ENCODE assay signal across 18 cellular contexts in the genomic region with DNA sequence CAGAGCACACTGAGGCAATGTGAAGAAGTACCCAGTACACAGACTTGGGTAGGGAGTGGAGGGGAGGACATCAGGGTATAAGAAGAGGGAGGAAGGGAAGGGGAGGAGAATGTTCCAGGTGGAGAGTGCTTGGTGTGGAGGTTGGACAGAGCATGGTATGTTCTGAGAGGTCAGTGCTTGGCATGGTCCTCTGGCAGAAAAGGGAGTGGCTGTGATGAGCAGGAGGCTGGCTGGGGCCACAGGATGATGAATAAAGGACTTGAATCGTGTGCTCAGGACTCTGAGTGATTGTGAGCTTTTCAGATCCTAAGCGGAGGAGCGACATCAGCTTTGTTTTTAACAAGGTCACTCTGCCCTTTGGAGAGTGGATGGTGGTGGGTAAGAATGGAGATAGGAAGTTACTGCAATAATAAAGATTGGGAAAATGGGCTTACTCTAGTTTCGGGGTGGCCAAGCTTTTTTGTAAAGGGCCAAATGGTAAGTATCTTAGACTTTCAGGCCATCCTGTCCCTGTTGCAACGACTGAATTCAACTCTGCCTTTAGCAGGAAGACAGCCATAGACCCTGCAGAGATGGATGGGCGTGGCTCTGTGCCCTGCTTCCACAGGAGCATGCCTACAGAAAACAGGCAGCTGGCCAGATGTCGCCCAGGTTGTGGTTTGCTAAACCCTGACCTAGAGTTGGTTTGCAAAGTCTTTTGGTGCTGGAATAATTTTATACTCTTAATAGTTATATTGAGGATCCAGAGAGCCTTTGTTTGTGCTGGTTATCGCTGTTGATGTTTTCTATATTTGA. TPM values are rescaled to one million over a fixed set of nuclear protein-coding genes. Genes with fewer than 3 reads are reported as not detected.
DNase-seq lines count a peak whose midpoint lies in the region; ATAC-seq and TF ChIP-seq lines count a peak whose summit lies in the region.
"Had no signal": no experiment of that assay in that cellular context is flagged by ENCODE, and none has a peak within 500 bp of the region (broad histone marks: within the 10 kb centered on the region; RNA-seq: fewer than 3 reads in every experiment).

No MANE protein-coding gene starts in this region.

- ATAC-seq in PC-3 (no peak), HG02852 (IDR thresholded peaks at IDR 0.05; ENCODE audit: unreplicated experiment) (no peak)
- ATAC-seq: activated T-cell treated with anti-CD3 and anti-CD28 coated beads, Interleukin-2, amount 50 U/mL, for 72 hours; left colon had no signal

- POLR2A ChIA-PET in PC-3 (lab: Charles Lee; ENCODE audit: unreplicated experiment) = no interaction called here

- intact Hi-C loops in PC-3 (cut with micrococcal nuclease) = loop anchor here (2.0 kb wide), 1 partner anchor 16 kb away; no protein-coding TSS in a partner anchor
- intact Hi-C loops in sigmoid colon (cut with DNase I) = no loop called here

- peaks cover 99% of the 10 kb centered on the region for H3K79me2 ChIP-seq in PC-3 (ENCODE audit: low read length)

- H3K9me3 ChIP-seq in PC-3 (ENCODE audit: low read length) = no peaks in the 10 kb centered on the region
- H3K9me3 ChIP-seq in endodermal cell (ENCODE audit: control insufficient read depth, low read length) = no peaks in the 10 kb centered on the region
- no peaks in the 10 kb centered on the region for H3K9me3 ChIP-seq in sigmoid colon
- H3K9me3 ChIP-seq: esophagus muscularis mucosa had no signal

- H3K4me2 ChIP-seq in PC-3 (ENCODE audit: low read length) = no peak overlapping the region

- no peak for TF ChIP-seq EP300 in sigmoid colon (IDR thresholded peaks at IDR 0.05)

- no TSS peak for BruUV-seq in PC-3 (replicated peaks; lab: Mats Ljungman, UMichigan)

- TF ChIP-seq CTCF in PC-3 (conservative IDR thresholded peaks at IDR 0.05; ENCODE audit: low read depth, low read length) (no peak), endodermal cell (conservative IDR thresholded peaks at IDR 0.05) (no peak), sigmoid colon (IDR thresholded peaks at IDR 0.05) (no peak)

- peak overlapping the region; percentile 7 for H3K27ac Mint-ChIP-seq in activated naive CD4-positive, alpha-beta T cell treated with anti-CD3 and anti-CD28 coated beads, Interleukin-2, amount 10 ng/mL, durations not matched to agents 7 days and 5 days
- H3K27ac Mint-ChIP-seq in endodermal cell = peak overlapping the region; percentile 48
- H3K27ac Mint-ChIP-seq: dendritic cell treated with granulocyte-macrophage colony-stimulating factor and Interleukin-4, amounts not matched to agents 40 ng/mL and 50 ng/mL, for 4 days had no signal

- H3K36me3 Mint-ChIP-seq in activated naive CD4-positive, alpha-beta T cell treated with anti-CD3 and anti-CD28 coated beads, Interleukin-2, amount 10 ng/mL, durations not matched to agents 7 days and 5 days = peaks cover 53% of the 10 kb centered on the region
- H3K36me3 Mint-ChIP-seq in endodermal cell (ENCODE audit: low read depth) = peaks cover 48% of the 10 kb centered on the region

- H3K4me3 ChIP-seq in PC-3 (ENCODE audit: low read length) (no peak overlapping the region), endodermal cell (ENCODE audit: low read length) (no peak overlapping the region), sigmoid colon (no peak overlapping the region)
- H3K4me3 ChIP-seq: esophagus muscularis mucosa, hepatocyte had no signal

- no peak overlapping the region for H2AFZ ChIP-seq in PC-3 (ENCODE audit: low read length)
- H2AFZ ChIP-seq: hepatocyte had no signal

- H3K9me3 Mint-ChIP-seq in activated naive CD4-positive, alpha-beta T cell treated with anti-CD3 and anti-CD28 coated beads, Interleukin-2, amount 10 ng/mL, durations not matched to agents 7 days and 5 days = no peaks in the 10 kb centered on the region
- H3K9me3 Mint-ChIP-seq in endodermal cell = peaks cover 3% of the 10 kb centered on the region
- H3K9me3 Mint-ChIP-seq: activated T-cell treated with anti-CD3 and anti-CD28 coated beads, Interleukin-2, amount 50 U/mL, for 72 hours; dendritic cell treated with granulocyte-macrophage colony-stimulating factor and Interleukin-4, amounts not matched to agents 40 ng/mL and 50 ng/mL, for 4 days; nephron had no signal

- in situ Hi-C loops in ACHN (cut with HindIII; ENCODE audit: low pct_ligation_motif_present, low pct_unique_long_range_greater_than_20kb, low sequenced_read_pairs) = no loop called here

- no peak overlapping the region for H3K9ac ChIP-seq in PC-3 (ENCODE audit: low read length)
- H3K9ac ChIP-seq in endodermal cell (ENCODE audit: extremely low read depth, low read length, poor library complexity, severe bottlenecking) = no peak overlapping the region

- CTCF ChIA-PET in activated naive CD4-positive, alpha-beta T cell treated with anti-CD3 and anti-CD28 coated beads, Interleukin-2, amount 10 ng/mL, durations not matched to agents 7 days and 5 days (lab: Charles Lee) = no interaction called here
- CTCF ChIA-PET in PC-3 (lab: Charles Lee) = no interaction called here

- H3K27ac ChIP-seq in PC-3 (ENCODE audit: low read length) = no peak overlapping the region
- H3K27ac ChIP-seq in endodermal cell (ENCODE audit: low read depth, low read length) = no peak overlapping the region
- H3K27ac ChIP-seq in sigmoid colon = no peak overlapping the region
- H3K27ac ChIP-seq: esophagus muscularis mucosa had no signal

- peaks cover 39% of the 10 kb centered on the region for H3K4me1 ChIP-seq in PC-3 (ENCODE audit: insufficient read depth, low read length)
- peaks cover 2% of the 10 kb centered on the region for H3K4me1 ChIP-seq in endodermal cell (ENCODE audit: control insufficient read depth, insufficient read depth, low read length)
- H3K4me1 ChIP-seq in sigmoid colon = peaks cover 0 to 65% (median 42%) of the 10 kb centered on the region in 4 donors

- peaks cover 16% of the 10 kb centered on the region; the same call in 1 of the 2 replicates for H3K36me3 ChIP-seq in PC-3 (ENCODE audit: low read depth, low read length)
- H3K36me3 ChIP-seq in endodermal cell (ENCODE audit: control insufficient read depth, insufficient read depth, low read length) = peaks cover 55% of the 10 kb centered on the region
- peaks cover 0 to 5% (median 0%) of the 10 kb centered on the region in 4 donors for H3K36me3 ChIP-seq in sigmoid colon

- no peaks in the 10 kb centered on the region for H3K27me3 ChIP-seq in PC-3 (ENCODE audit: low read length)
- no peaks in the 10 kb centered on the region for H3K27me3 ChIP-seq in endodermal cell (ENCODE audit: control insufficient read depth, insufficient read depth, low read length, poor library complexity, severe bottlenecking)
- H3K27me3 ChIP-seq in sigmoid colon = no peaks in the 10 kb centered on the region
- H3K27me3 ChIP-seq: esophagus muscularis mucosa, hepatocyte had no signal

- no peak for TF ChIP-seq POLR2A in sigmoid colon (IDR thresholded peaks at IDR 0.05)

- no peaks in the 10 kb centered on the region for H3K9me2 ChIP-seq in PC-3 (replicated peaks; ENCODE audit: low read length)

- no peak overlapping the region for H3K4me3 Mint-ChIP-seq in activated naive CD4-positive, alpha-beta T cell treated with anti-CD3 and anti-CD28 coated beads, Interleukin-2, amount 10 ng/mL, durations not matched to agents 7 days and 5 days
- H3K4me3 Mint-ChIP-seq in endodermal cell = no peak overlapping the region
- H3K4me3 Mint-ChIP-seq: dendritic cell treated with granulocyte-macrophage colony-stimulating factor and Interleukin-4, amounts not matched to agents 40 ng/mL and 50 ng/mL, for 4 days; nephron had no signal

- no peak for DNase-seq in activated naive CD4-positive, alpha-beta T cell treated with anti-CD3 and anti-CD28 coated beads, Interleukin-2, amount 10 ng/mL, durations not matched to agents 7 days and 5 days
- DNase-seq in activated naive CD4-positive, alpha-beta T cell treated with Interleukin-2 at 50 U/mL for 16 hours = no peak
- DNase-seq in PC-3 (peak; percentile 4), endodermal cell (no peak), sigmoid colon (peak; percentile 43), glomerular visceral epithelial cell (ENCODE audit: extremely low spot score) (no peak), ACHN (no peak)
- DNase-seq: activated T-cell treated with anti-CD3 and anti-CD28 coated beads, Interleukin-2, amount 50 U/mL, for 72 hours; DMS153; left colon; NCI-H1930; retina; stimulated activated CD4-positive, alpha-beta T cell treated with anti-CD3 and anti-CD28 coated beads, Interleukin-1b, Interleukin-23, amount 100 ng/mL, for 48 hours had no signal

- H3K4me1 Mint-ChIP-seq in activated naive CD4-positive, alpha-beta T cell treated with anti-CD3 and anti-CD28 coated beads, Interleukin-2, amount 10 ng/mL, durations not matched to agents 7 days and 5 days = peaks cover 61% of the 10 kb centered on the region
- peaks cover 33% of the 10 kb centered on the region for H3K4me1 Mint-ChIP-seq in endodermal cell

- WGBS in endodermal cell (ENCODE audit: insufficient coverage in 1 of 2, insufficient read length in 1 of 2), 2 experiments = 86 to 88% methylated on average over 5 to 7 of the region's 8 CpGs
- 69 to 78% methylated on average over 8 of the region's 8 CpGs for WGBS in sigmoid colon, 2 donors

- no peaks in the 10 kb centered on the region for H3F3A ChIP-seq in PC-3 (ENCODE audit: low read length, unreplicated experiment)

- H3K27me3 Mint-ChIP-seq in activated naive CD4-positive, alpha-beta T cell treated with anti-CD3 and anti-CD28 coated beads, Interleukin-2, amount 10 ng/mL, durations not matched to agents 7 days and 5 days = no peaks in the 10 kb centered on the region
- H3K27me3 Mint-ChIP-seq in endodermal cell (ENCODE audit: insufficient read depth) = no peaks in the 10 kb centered on the region
- H3K27me3 Mint-ChIP-seq: dendritic cell treated with granulocyte-macrophage colony-stimulating factor and Interleukin-4, amounts not matched to agents 40 ng/mL and 50 ng/mL, for 4 days had no signal

- H4K20me1 ChIP-seq in PC-3 (ENCODE audit: low read length) = peaks cover 64% of the 10 kb centered on the region

RNA-seq across cellular contexts. Expression of a gene that starts 8.4 kb away (rescaled TPM):
- total RNA-seq in PC-3 (2014; rRNA removed) (30.6 and 40.3 TPM in 2 replicates), endodermal cell (10 to 100 TPM; 35.5 to 37.5 TPM), sigmoid colon (10 to 100 TPM; 22.7 to 44.0 (median 34.6) TPM)
- 36.0 TPM for polyA plus RNA-seq in endodermal cell (2013, experiment 1 of 2)
- polyA plus RNA-seq in endodermal cell (2013, experiment 2 of 2) = 35.4 TPM
- polyA plus RNA-seq in sigmoid colon = 10 to 100 TPM; 18.4 to 23.8 (median 22.8) TPM

Comparison
In these comparisons a context has a peak if more than half of its experiments do, and no peak if none do; other contexts are left out.
1. DNase-seq: peak in PC-3 (single experiment) and sigmoid colon (single experiment); none in activated naive CD4-positive, alpha-beta T cell treated with anti-CD3 and anti-CD28 coated beads, Interleukin-2, amount 10 ng/mL, durations not matched to agents 7 days and 5 days (single experiment), activated naive CD4-positive, alpha-beta T cell treated with Interleukin-2 at 50 U/mL for 16 hours (single experiment), endodermal cell (single experiment), glomerular visceral epithelial cell (single experiment) and ACHN (single experiment).